In genomic region chr11:119167933-119168332, GRCh38 we compare ENCODE assay signal across 1 cellular context.
TF ChIP-seq lines count a peak whose summit lies in the region.

No MANE protein-coding gene starts in this region.

TF ChIP-seq in A549, 52 proteins besides CTCF, POLR2A, EP300 and RAD21:
- TF ChIP-seq HMGXB4 (CRISPR knock-in tag; IDR thresholded peaks at IDR 0.05; ENCODE audit: borderline replicate concordance), result no peak
- TF ChIP-seq SREBF2 (IDR thresholded peaks at IDR 0.05), result no peak
- TF ChIP-seq FOXS1 (CRISPR knock-in tag; IDR thresholded peaks at IDR 0.05), result no peak
- no peak for TF ChIP-seq PBX3 (IDR thresholded peaks at IDR 0.05)
- no peak for TF ChIP-seq ESRRA (IDR thresholded peaks at IDR 0.05; ENCODE audit: borderline replicate concordance, low read length)
- no peak for TF ChIP-seq ELK1 (IDR thresholded peaks at IDR 0.05; ENCODE audit: low read depth, low read length)
- no peak for TF ChIP-seq NFE2L2 (conservative IDR thresholded peaks at IDR 0.05; ENCODE audit: low read length)
- TF ChIP-seq HES2 (IDR thresholded peaks at IDR 0.05), result no peak
- TF ChIP-seq ZSCAN20 (CRISPR knock-in tag; IDR thresholded peaks at IDR 0.05), result no peak
- no peak for TF ChIP-seq MAZ (IDR thresholded peaks at IDR 0.05; ENCODE audit: borderline replicate concordance, low read depth, low read length)
- TF ChIP-seq BCL3 (IDR thresholded peaks at IDR 0.05), result no peak
- no peak for TF ChIP-seq RNF2 (IDR thresholded peaks at IDR 0.05; ENCODE audit: borderline replicate concordance, low read depth)
- no peak for TF ChIP-seq HOXA7 (CRISPR knock-in tag; IDR thresholded peaks at IDR 0.05)
- no peak for TF ChIP-seq MYC (IDR thresholded peaks at IDR 0.05; ENCODE audit: borderline replicate concordance, low read length)
